ENCODE assay signal across 5 cellular contexts in genomic region chr18:41700435-41700834, GRCh38.
"Had no signal": no experiment of that assay in that cellular context is flagged by ENCODE, and none has a peak within 500 bp of the region (broad histone marks: within the 10 kb centered on the region; RNA-seq: fewer than 3 reads in every experiment).

No MANE protein-coding gene starts in this region.

- H3K4me2 ChIP-seq: GM23338 had no signal

- H2AFZ ChIP-seq: GM23338 had no signal

- ATAC-seq: GM23338, K562 had no signal

- DNase-seq: H9, HCEC 1CT, IMR-90 had no signal

- H3K4me3 ChIP-seq: GM23338, K562 had no signal
